ENCODE assay signal across 24 cellular contexts in genomic region chr1:53622531-53622930, GRCh38.
DNase-seq lines count a peak whose midpoint lies in the region; ATAC-seq and TF ChIP-seq lines count a peak whose summit lies in the region.
"Had no signal": no experiment of that assay in that cellular context is flagged by ENCODE, and none has a peak within 500 bp of the region (broad histone marks: within the 10 kb centered on the region; RNA-seq: fewer than 3 reads in every experiment).

No MANE protein-coding gene starts in this region.

- no peak overlapping the region for H2BK120ac ChIP-seq in mesendoderm (ENCODE audit: low read depth, low read length)

- peaks cover 0 to 8% of the 10 kb centered on the region in 2 donors for H3K9me3 ChIP-seq in right atrium auricular region
- H3K9me3 ChIP-seq in right cardiac atrium (ENCODE audit: control insufficient read depth, low read length) = no peaks in the 10 kb centered on the region
- H3K9me3 ChIP-seq: Caco-2, SJSA1 had no signal

- H3K36me3 Mint-ChIP-seq in chondrocyte (ENCODE audit: low read depth) = no peaks in the 10 kb centered on the region
- H3K36me3 Mint-ChIP-seq: IgD-negative memory B cell had no signal

- H4K5ac ChIP-seq in mesendoderm (ENCODE audit: low read length) = no peak overlapping the region

- H3K4me1 ChIP-seq in right atrium auricular region (no peaks in the 10 kb centered on the region), right cardiac atrium (ENCODE audit: control insufficient read depth, insufficient read depth, low read length) (no peaks in the 10 kb centered on the region), mesendoderm (ENCODE audit: control insufficient read depth, low read depth, low read length) (no peaks in the 10 kb centered on the region)
- H3K4me1 ChIP-seq: Caco-2, SJSA1 had no signal

- H3K36me3 ChIP-seq in right atrium auricular region = no peaks in the 10 kb centered on the region
- H3K36me3 ChIP-seq in mesendoderm (ENCODE audit: control insufficient read depth, insufficient read depth, low read length) = no peaks in the 10 kb centered on the region
- H3K36me3 ChIP-seq: MG63, SJSA1 had no signal

- H3K27ac Mint-ChIP-seq in chondrocyte (ENCODE audit: unreplicated experiment) = no peak overlapping the region
- H3K27ac Mint-ChIP-seq: CD4-positive, alpha-beta T cell; IgD-negative memory B cell had no signal

- no peak overlapping the region for H3K4me3 Mint-ChIP-seq in chondrocyte (ENCODE audit: unreplicated experiment)
- H3K4me3 Mint-ChIP-seq: CD4-positive, alpha-beta T cell; IgD-negative memory B cell had no signal

- peaks cover 1% of the 10 kb centered on the region for H3K79me1 ChIP-seq in mesendoderm (ENCODE audit: low read length)

- peak; percentile 21 for DNase-seq in right atrium auricular region (ENCODE audit: low spot score)
- no peak for DNase-seq in right cardiac atrium
- DNase-seq in chondrocyte (ENCODE audit: low spot score) = peak; percentile 26
- DNase-seq in mesendoderm = peak; percentile 32
- no peak for DNase-seq in NCI-H748 (lab: John Stamatoyannopoulos, UW; ENCODE audit: unreplicated experiment)
- DNase-seq in HK-2 (ENCODE audit: unreplicated experiment) = no peak
- no peak for DNase-seq in GM10248 (ENCODE audit: extremely low spot score)
- DNase-seq: Caco-2, DMS153, GF-D8, Kasumi-1, MG63, NCI-H1048, NCI-H1436 treated with DMSO at 0.1 percent for 48 hours, NCI-H2029 treated with DMSO at 0.1 percent for 48 hours, NCI-H2171, NCI-H446, NCI-H69 had no signal

- H3K9ac ChIP-seq in mesendoderm (ENCODE audit: low read length) = no peak overlapping the region

- H3K4me1 Mint-ChIP-seq in chondrocyte (ENCODE audit: low read depth) = peaks cover 37% of the 10 kb centered on the region
- H3K4me1 Mint-ChIP-seq: IgD-negative memory B cell had no signal

- no peak overlapping the region for H3K4me3 ChIP-seq in right atrium auricular region
- H3K4me3 ChIP-seq in right cardiac atrium (ENCODE audit: low read length) = no peak overlapping the region
- H3K4me3 ChIP-seq in mesendoderm (ENCODE audit: low read length) = no peak overlapping the region
- H3K4me3 ChIP-seq: GM12878, MG63, SJSA1 had no signal

- no peak overlapping the region for H2BK5ac ChIP-seq in mesendoderm (ENCODE audit: low read length)

- H3K27ac ChIP-seq in right atrium auricular region (no peak overlapping the region), right cardiac atrium (ENCODE audit: low read length) (no peak overlapping the region), mesendoderm (ENCODE audit: low read depth, low read length) (no peak overlapping the region)
- H3K27ac ChIP-seq: SJSA1 had no signal

- no peak overlapping the region for H4K8ac ChIP-seq in mesendoderm (ENCODE audit: low read depth, low read length)

- no peaks in the 10 kb centered on the region for H3K27me3 Mint-ChIP-seq in chondrocyte (ENCODE audit: low read depth)
- H3K27me3 Mint-ChIP-seq: CD4-positive, alpha-beta T cell had no signal

- H3K4me2 ChIP-seq in mesendoderm (ENCODE audit: low read length) = no peak overlapping the region

- intact Hi-C loops in right cardiac atrium (cut with DNase I) = no loop called here

- H3K18ac ChIP-seq in mesendoderm (ENCODE audit: low read length) = no peak overlapping the region

- no peak overlapping the region for H2AK5ac ChIP-seq in mesendoderm (ENCODE audit: low read length)

- TF ChIP-seq CTCF in right atrium auricular region (IDR thresholded peaks at IDR 0.05) (no peak), chondrocyte (IDR thresholded peaks at IDR 0.05) (peak; percentile 25), GM10248 (IDR thresholded peaks at IDR 0.05; ENCODE audit: control extremely low read depth, extremely low read depth, low read depth, missing control alignments) (no peak)

- no peak overlapping the region for H3K4ac ChIP-seq in mesendoderm (ENCODE audit: low read depth, low read length)

- POLR2A ChIA-PET in GM10248 (lab: Yijun Ruan, JAX) = no interaction called here

- ATAC-seq in right cardiac atrium = no peak
- ATAC-seq in GM18873 (IDR thresholded peaks at IDR 0.05; ENCODE audit: low FRiP score, unreplicated experiment) = no peak
- ATAC-seq: GM12878, Panc1 had no signal

- 76% methylated on average over 5 of the region's 5 CpGs for WGBS in right cardiac atrium
- whole genome bisulfite sequencing in mesendoderm (ENCODE audit: extremely low coverage, insufficient coverage, low lambda C conversion rate) = no CpG with 5 or more reads among the region's 5 CpGs

- H3K9me3 Mint-ChIP-seq in chondrocyte (ENCODE audit: low read depth) = peaks cover 5% of the 10 kb centered on the region
- H3K9me3 Mint-ChIP-seq: CD4-positive, alpha-beta T cell had no signal

- no peak overlapping the region for H3K56ac ChIP-seq in mesendoderm (ENCODE audit: low read length)

- H2BK15ac ChIP-seq in mesendoderm (replicated peaks; ENCODE audit: low read depth) = no peak overlapping the region

- H3K27me3 ChIP-seq in right atrium auricular region (no peaks in the 10 kb centered on the region), right cardiac atrium (ENCODE audit: control insufficient read depth, insufficient read depth) (no peaks in the 10 kb centered on the region), mesendoderm (ENCODE audit: insufficient read depth, low read length, poor library complexity) (no peaks in the 10 kb centered on the region)
- H3K27me3 ChIP-seq: MG63, SJSA1 had no signal

- no peak overlapping the region for H3K23ac ChIP-seq in mesendoderm (ENCODE audit: low read length)

- H3K79me2 ChIP-seq in mesendoderm (ENCODE audit: control insufficient read depth, insufficient read depth, low read length) = no peaks in the 10 kb centered on the region

- CTCF ChIA-PET in GM10248 (lab: Yijun Ruan, JAX) = no interaction called here

Comparison
In these comparisons a context has a peak if more than half of its experiments do, and no peak if none do; other contexts are left out.
1. DNase-seq: peak in right atrium auricular region (single experiment), chondrocyte (single experiment) and mesendoderm (single experiment); none in right cardiac atrium (0 of 3), NCI-H748 (single experiment), HK-2 (single experiment) and GM10248 (single experiment).